ENCODE assay signal across 20 cellular contexts in genomic region chr1:154753426-154753825, GRCh38.
"Had no signal": no experiment of that assay in that cellular context is flagged by ENCODE, and none has a peak within 500 bp of the region (broad histone marks: within the 10 kb centered on the region; RNA-seq: fewer than 3 reads in every experiment).

No MANE protein-coding gene starts in this region.

- H3K27ac Mint-ChIP-seq: dendritic cell treated with granulocyte-macrophage colony-stimulating factor and Interleukin-4, amounts not matched to agents 40 ng/mL and 50 ng/mL, for 4 days; memory B cell; T-cell; WTC11 had no signal

- ATAC-seq: heart right ventricle; naive thymus-derived CD4-positive, alpha-beta T cell; sciatic nerve; SK-N-SH treated with all-trans-retinoic acid at 6 μM for 48 hours; T-cell; WTC11 had no signal

- H3K9ac ChIP-seq: parathyroid adenoma had no signal

- H3K9me3 ChIP-seq: adrenal gland, esophagus squamous epithelium, heart right ventricle, suprapubic skin, transverse colon had no signal

- H3K9me3 Mint-ChIP-seq: memory B cell; stimulated activated naive CD8-positive, alpha-beta T cell treated with anti-CD3 and anti-CD28 coated beads, Interleukin-15, Interleukin-2, amounts not matched to agents 100 ng/mL and 50 ng/mL, for 24 hours; T-cell; WTC11 had no signal

- DNase-seq: activated CD4-positive, alpha-beta T cell treated with anti-CD3 and anti-CD28 coated beads, Interleukin-2, amount 50 U/mL, for 1 hour; activated gamma-delta T cell treated with Interleukin-2 at 50 U/mL for 16 hours; effector memory CD4-positive, alpha-beta T cell; esophagus squamous epithelium; heart right ventricle; kidney glomerular epithelial cell; naive thymus-derived CD4-positive, alpha-beta T cell; SIG-M5; T-cell; transverse colon had no signal

- H3K36me3 Mint-ChIP-seq: memory B cell, T-cell, WTC11 had no signal

- H2AFZ ChIP-seq: parathyroid adenoma had no signal

- H3K4me1 ChIP-seq: adrenal gland, parathyroid adenoma had no signal

- H3K27ac ChIP-seq: adrenal gland, cardiac muscle cell, esophagus squamous epithelium, heart right ventricle, parathyroid adenoma, suprapubic skin, transverse colon had no signal

- H3K79me2 ChIP-seq: parathyroid adenoma had no signal

- H3K36me3 ChIP-seq: adrenal gland, cardiac muscle cell, esophagus squamous epithelium, heart right ventricle, suprapubic skin, transverse colon had no signal

- H3K4me3 ChIP-seq: adrenal gland, cardiac muscle cell, esophagus squamous epithelium, heart right ventricle, suprapubic skin, transverse colon had no signal

- H3K4me3 Mint-ChIP-seq: dendritic cell treated with granulocyte-macrophage colony-stimulating factor and Interleukin-4, amounts not matched to agents 40 ng/mL and 50 ng/mL, for 4 days; memory B cell; stimulated activated naive CD8-positive, alpha-beta T cell treated with anti-CD3 and anti-CD28 coated beads, Interleukin-15, Interleukin-2, amounts not matched to agents 100 ng/mL and 50 ng/mL, for 24 hours; T-cell; WTC11 had no signal

- H3K27me3 Mint-ChIP-seq: stimulated activated naive CD8-positive, alpha-beta T cell treated with anti-CD3 and anti-CD28 coated beads, Interleukin-15, Interleukin-2, amounts not matched to agents 100 ng/mL and 50 ng/mL, for 24 hours had no signal
